In the genomic region with DNA sequence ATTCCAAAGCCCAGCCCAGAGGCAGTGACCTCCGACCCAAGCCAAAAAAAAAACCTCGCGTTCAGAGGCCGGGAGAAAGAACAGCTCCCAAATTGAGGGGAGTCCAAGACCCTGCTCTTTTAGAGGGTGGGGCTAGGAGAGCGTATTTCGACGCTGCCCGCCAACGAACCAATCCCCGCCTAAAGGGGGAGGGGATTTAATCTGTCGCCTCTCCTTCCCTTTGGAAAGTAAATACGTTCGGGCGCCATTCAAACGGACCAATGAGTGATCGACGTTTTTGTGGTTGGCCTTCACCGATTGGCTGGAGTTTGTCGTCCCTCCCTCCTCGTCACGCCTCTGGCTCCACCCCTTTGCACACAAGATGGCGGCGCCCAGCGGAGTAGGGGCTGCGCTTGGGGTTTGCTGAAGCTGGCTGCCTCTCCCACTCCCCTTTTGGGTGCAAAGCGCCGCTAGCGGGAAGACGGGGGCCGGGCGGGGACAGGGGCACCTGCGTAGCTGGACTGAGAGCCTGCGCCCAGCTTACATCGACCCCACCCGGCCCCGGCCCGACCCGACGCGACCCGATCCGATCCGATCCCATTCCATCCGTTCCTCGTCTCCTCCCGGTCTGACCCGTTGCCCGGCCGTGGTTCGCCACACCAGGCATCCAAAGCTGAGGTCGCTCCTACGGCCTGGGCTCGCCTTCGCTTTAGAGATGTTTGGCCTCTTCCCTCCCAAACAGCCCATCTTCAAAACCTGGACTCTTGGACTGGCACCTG, we compare ENCODE assay signal across 8 cellular contexts. TPM values are rescaled to one million over a fixed set of nuclear protein-coding genes. Genes with fewer than 3 reads are reported as not detected.
DNase-seq lines count a peak whose midpoint lies in the region; ATAC-seq, FAIRE-seq and TF ChIP-seq lines count a peak whose summit lies in the region.

A gene (plus strand): TSS at position 355 of the 758 bp plus-strand sequence. CDS start 596 bp downstream, outside the sequence.

- H3K9me3 Mint-ChIP-seq in chondrocyte (ENCODE audit: low read depth) = no peaks in the 10 kb centered on the region

- peaks cover 5% of the 10 kb centered on the region for H3K27me3 Mint-ChIP-seq in chondrocyte (ENCODE audit: low read depth)

- no peaks in the 10 kb centered on the region for H3K36me3 Mint-ChIP-seq in chondrocyte (ENCODE audit: low read depth)

- peak within 1 kb of the TSS; percentile 83 to 94 for H3K4me3 ChIP-seq in kidney (ENCODE audit: low read length in 2 of 2)

- DNase-seq in AG20443 (ENCODE audit: low spot score) = peak; percentile 98
- DNase-seq in NCI-H510A (lab: John Stamatoyannopoulos, UW) = peak; percentile 94
- peak; percentile 86 for DNase-seq in activated CD4-positive, alpha-beta T cell treated with anti-CD3 and anti-CD28 coated beads for 24 hours (ENCODE audit: low read depth in 2 of 2)
- DNase-seq in chondrocyte (ENCODE audit: low spot score) = peak; percentile 95
- peak; percentile 96 for DNase-seq in kidney
- DNase-seq in stimulated activated CD4-positive, alpha-beta T cell treated with anti-CD3 and anti-CD28 coated beads, Interleukin-15, amount 100 ng/mL, for 24 hours = peak; percentile 95

- H3K27ac ChIP-seq in kidney (ENCODE audit: low read depth in 2 of 2, low read length in 2 of 2) = peak within 1 kb of the TSS; percentile 56 to 68

- intact Hi-C loops in kidney (cut with DNase I) = no loop called here

- peaks cover 14 to 26% of the 10 kb centered on the region in 2 donors for H3K4me1 ChIP-seq in kidney (ENCODE audit: control insufficient read depth in 1 of 2, insufficient read depth in 1 of 2, low read depth in 1 of 2, low read length in 2 of 2)

- peak within 1 kb of the TSS; percentile 99 for H3K27ac Mint-ChIP-seq in chondrocyte (ENCODE audit: unreplicated experiment)

- H3K36me3 ChIP-seq in kidney (ENCODE audit: control insufficient read depth in 1 of 2, insufficient read depth in 2 of 2, low read length in 2 of 2) = no peaks in the 10 kb centered on the region

- peak; percentile 78 for TF ChIP-seq POLR2A in GM19099 (IDR thresholded peaks at IDR 0.05; ENCODE audit: extremely low read depth, insufficient read length, low read depth)

- H3K9ac ChIP-seq in kidney (ENCODE audit: low read length in 2 of 2) = peak within 1 kb of the TSS; percentile 78 to 90

- no peaks in the 10 kb centered on the region for H3K9me3 ChIP-seq in kidney (ENCODE audit: control insufficient read depth in 1 of 2, low read length in 2 of 2)

- H3K4me1 Mint-ChIP-seq in chondrocyte (ENCODE audit: low read depth) = peaks cover 51% of the 10 kb centered on the region

- peak; percentile 99 for FAIRE-seq in kidney (lab: Jason Lieb, UNC)

- peak; percentile 92 for ATAC-seq in HG03432 (IDR thresholded peaks at IDR 0.05; ENCODE audit: unreplicated experiment)

- peak; percentile 8 for TF ChIP-seq CTCF in chondrocyte (IDR thresholded peaks at IDR 0.05)
- TF ChIP-seq CTCF in kidney (IDR thresholded peaks at IDR 0.05; ENCODE audit: borderline replicate concordance, extremely low read depth, insufficient read depth) = no peak

- peak within 1 kb of the TSS; percentile 95 for H3K4me3 Mint-ChIP-seq in chondrocyte (ENCODE audit: unreplicated experiment)

RNA-seq across cellular contexts. Expression of the gene that starts here (rescaled TPM):
- total RNA-seq in chondrocyte (22.8 to 26.0 TPM (median 24.3 TPM) in 3 replicates), kidney (23.5 TPM)
- polyA plus RNA-seq in kidney (ENCODE audit: insufficient read depth, low read depth, low replicate concordance) = 18.2 TPM

Comparison
In these comparisons a context has a peak if more than half of its experiments do, and no peak if none do; other contexts are left out.
1. Peak in every context shown above with its lines: DNase-seq, ATAC-seq, H3K4me3 ChIP-seq and H3K27ac ChIP-seq.